Comparison of ENCODE assay signal across 26 cellular contexts in genomic region chr15:66169625-66170024, GRCh38.
"Had no signal": no experiment of that assay in that cellular context is flagged by ENCODE, and none has a peak within 500 bp of the region (broad histone marks: within the 10 kb centered on the region; RNA-seq: fewer than 3 reads in every experiment).

No MANE protein-coding gene starts in this region.

- H3K9me3 Mint-ChIP-seq: activated B cell treated with CpG ODN at 0.5 μM for 24 hours; activated naive CD4-positive, alpha-beta T cell treated with anti-CD3 and anti-CD28 coated beads, Interleukin-2, amount 50 U/mL, for 24 hours; activated naive CD8-positive, alpha-beta T cell treated with anti-CD3 and anti-CD28 coated beads, Interleukin-2, amount 50 U/mL, for 24 hours; activated T-helper 2 cell treated with anti-CD3 and anti-CD28 coated beads, Interferon-gamma antibody, Interleukin-2, Interleukin-4, amounts not matched to agents 10 μg/mL and 5 μg/mL and 100 μg/mL, durations not matched to agents 14 hours and 24 hours and 36 hours; dendritic cell treated with granulocyte-macrophage colony-stimulating factor and Interleukin-4, amounts not matched to agents 40 ng/mL and 50 ng/mL, for 4 days; endodermal cell; nephron; stimulated activated effector memory CD8-positive, alpha-beta T cell treated with anti-CD3 and anti-CD28 coated beads, Interleukin-12 subunit alpha, Interleukin-12 subunit beta, amount 100 ng/mL, for 72 hours; stimulated activated naive CD8-positive, alpha-beta T cell treated with anti-CD3 and anti-CD28 coated beads, Interleukin-15, amount 100 ng/mL, for 72 hours; type B pancreatic cell had no signal

- H3K27ac Mint-ChIP-seq: activated B cell treated with CpG ODN at 0.5 μM for 24 hours; activated CD4-positive, alpha-beta T cell treated with anti-CD3 and anti-CD28 coated beads for 36 hours; activated CD8-positive, alpha-beta memory T cell treated with anti-CD3 and anti-CD28 coated beads, Interleukin-2, amount 10 ng/mL, durations not matched to agents 7 days and 5 days; activated CD8-positive, alpha-beta T cell treated with anti-CD3 and anti-CD28 coated beads, Interleukin-2, amount 10 ng/mL, durations not matched to agents 7 days and 5 days; activated naive CD4-positive, alpha-beta T cell treated with anti-CD3 and anti-CD28 coated beads, Interleukin-2, amount 50 U/mL, for 24 hours; activated naive CD8-positive, alpha-beta T cell treated with anti-CD3 and anti-CD28 coated beads, Interleukin-2, amount 50 U/mL, for 24 hours; activated T-helper 2 cell treated with anti-CD3 and anti-CD28 coated beads, Interferon-gamma antibody, Interleukin-2, Interleukin-4, amounts not matched to agents 10 μg/mL and 5 μg/mL and 100 μg/mL, durations not matched to agents 14 hours and 24 hours and 36 hours; dendritic cell treated with granulocyte-macrophage colony-stimulating factor and Interleukin-4, amounts not matched to agents 40 ng/mL and 50 ng/mL, for 4 days; endodermal cell; nephron; progenitor cell of endocrine pancreas; stimulated activated effector memory CD8-positive, alpha-beta T cell treated with anti-CD3 and anti-CD28 coated beads, Interleukin-12 subunit alpha, Interleukin-12 subunit beta, amount 100 ng/mL, for 72 hours; stimulated activated naive CD8-positive, alpha-beta T cell treated with anti-CD3 and anti-CD28 coated beads, Interleukin-15, amount 100 ng/mL, for 72 hours; type B pancreatic cell had no signal

- H3K36me3 ChIP-seq: neutrophil, ovary, right lobe of liver, uterus had no signal

- H3K27ac ChIP-seq: foreskin keratinocyte, neutrophil, ovary, right lobe of liver, uterus had no signal

- H3K4me3 ChIP-seq: ovary, right lobe of liver, uterus had no signal

- H3K4me3 Mint-ChIP-seq: activated B cell treated with CpG ODN at 0.5 μM for 24 hours; activated CD4-positive, alpha-beta T cell treated with anti-CD3 and anti-CD28 coated beads for 36 hours; activated CD8-positive, alpha-beta memory T cell treated with anti-CD3 and anti-CD28 coated beads, Interleukin-2, amount 10 ng/mL, durations not matched to agents 7 days and 5 days; activated CD8-positive, alpha-beta T cell treated with anti-CD3 and anti-CD28 coated beads, Interleukin-2, amount 10 ng/mL, durations not matched to agents 7 days and 5 days; activated naive CD4-positive, alpha-beta T cell treated with anti-CD3 and anti-CD28 coated beads, Interleukin-2, amount 50 U/mL, for 24 hours; activated naive CD8-positive, alpha-beta T cell treated with anti-CD3 and anti-CD28 coated beads, Interleukin-2, amount 50 U/mL, for 24 hours; dendritic cell treated with granulocyte-macrophage colony-stimulating factor and Interleukin-4, amounts not matched to agents 40 ng/mL and 50 ng/mL, for 4 days; endodermal cell; nephron; stimulated activated effector memory CD8-positive, alpha-beta T cell treated with anti-CD3 and anti-CD28 coated beads, Interleukin-12 subunit alpha, Interleukin-12 subunit beta, amount 100 ng/mL, for 72 hours; stimulated activated naive CD8-positive, alpha-beta T cell treated with anti-CD3 and anti-CD28 coated beads, Interleukin-15, amount 100 ng/mL, for 72 hours; type B pancreatic cell had no signal

- ATAC-seq: activated CD4-positive, alpha-beta T cell treated with anti-CD3 and anti-CD28 coated beads for 36 hours; activated CD8-positive, alpha-beta T cell treated with anti-CD3 and anti-CD28 coated beads, Interleukin-2, amount 10 ng/mL, durations not matched to agents 7 days and 5 days; activated naive CD8-positive, alpha-beta T cell treated with anti-CD3 and anti-CD28 coated beads, Interleukin-2, amount 50 U/mL, for 24 hours; esophagus mucosa; foreskin keratinocyte; left ventricle myocardium superior; right lobe of liver; stimulated activated effector memory CD8-positive, alpha-beta T cell treated with anti-CD3 and anti-CD28 coated beads, Interleukin-12 subunit alpha, Interleukin-12 subunit beta, amount 100 ng/mL, for 72 hours; stimulated activated naive CD8-positive, alpha-beta T cell treated with anti-CD3 and anti-CD28 coated beads, Interleukin-15, amount 100 ng/mL, for 72 hours had no signal

- H3K27me3 ChIP-seq: ovary, right lobe of liver, uterus had no signal

- H3K4me1 ChIP-seq: foreskin keratinocyte, right lobe of liver, uterus had no signal

- DNase-seq: activated B cell treated with CpG ODN at 0.5 μM for 24 hours; activated CD4-positive, alpha-beta T cell treated with anti-CD3 and anti-CD28 coated beads for 36 hours; activated naive CD8-positive, alpha-beta T cell treated with anti-CD3 and anti-CD28 coated beads, Interleukin-2, amount 50 U/mL, for 24 hours; activated T-cell treated with anti-CD3 and anti-CD28 coated beads, Interleukin-2, amount 50 U/mL, for 48 hours; amygdala; central memory CD4-positive, alpha-beta T cell; endodermal cell; foreskin keratinocyte; left ventricle myocardium superior; mammary epithelial cell; ovary; right lobe of liver; stimulated activated CD4-positive, alpha-beta T cell treated with anti-CD3 and anti-CD28 coated beads, Interleukin-4, amount 100 ng/mL, for 24 hours; stimulated activated naive CD8-positive, alpha-beta T cell treated with anti-CD3 and anti-CD28 coated beads, Interleukin-15, amount 100 ng/mL, for 72 hours; uterus had no signal

- H3K9me3 ChIP-seq: neutrophil, ovary, right lobe of liver, uterus had no signal

- H3K36me3 Mint-ChIP-seq: activated CD8-positive, alpha-beta memory T cell treated with anti-CD3 and anti-CD28 coated beads, Interleukin-2, amount 10 ng/mL, durations not matched to agents 7 days and 5 days; activated naive CD4-positive, alpha-beta T cell treated with anti-CD3 and anti-CD28 coated beads, Interleukin-2, amount 50 U/mL, for 24 hours; stimulated activated effector memory CD8-positive, alpha-beta T cell treated with anti-CD3 and anti-CD28 coated beads, Interleukin-12 subunit alpha, Interleukin-12 subunit beta, amount 100 ng/mL, for 72 hours; type B pancreatic cell had no signal

- H3K27me3 Mint-ChIP-seq: activated naive CD4-positive, alpha-beta T cell treated with anti-CD3 and anti-CD28 coated beads, Interleukin-2, amount 50 U/mL, for 24 hours had no signal

- H3K4me1 Mint-ChIP-seq: activated B cell treated with CpG ODN at 0.5 μM for 24 hours; activated CD4-positive, alpha-beta T cell treated with anti-CD3 and anti-CD28 coated beads for 36 hours; activated CD8-positive, alpha-beta memory T cell treated with anti-CD3 and anti-CD28 coated beads, Interleukin-2, amount 10 ng/mL, durations not matched to agents 7 days and 5 days; activated naive CD4-positive, alpha-beta T cell treated with anti-CD3 and anti-CD28 coated beads, Interleukin-2, amount 50 U/mL, for 24 hours; activated naive CD8-positive, alpha-beta T cell treated with anti-CD3 and anti-CD28 coated beads, Interleukin-2, amount 50 U/mL, for 24 hours; stimulated activated effector memory CD8-positive, alpha-beta T cell treated with anti-CD3 and anti-CD28 coated beads, Interleukin-12 subunit alpha, Interleukin-12 subunit beta, amount 100 ng/mL, for 72 hours; stimulated activated naive CD8-positive, alpha-beta T cell treated with anti-CD3 and anti-CD28 coated beads, Interleukin-15, amount 100 ng/mL, for 72 hours had no signal
